ENCODE assay signal across 28 cellular contexts in the genomic region with DNA sequence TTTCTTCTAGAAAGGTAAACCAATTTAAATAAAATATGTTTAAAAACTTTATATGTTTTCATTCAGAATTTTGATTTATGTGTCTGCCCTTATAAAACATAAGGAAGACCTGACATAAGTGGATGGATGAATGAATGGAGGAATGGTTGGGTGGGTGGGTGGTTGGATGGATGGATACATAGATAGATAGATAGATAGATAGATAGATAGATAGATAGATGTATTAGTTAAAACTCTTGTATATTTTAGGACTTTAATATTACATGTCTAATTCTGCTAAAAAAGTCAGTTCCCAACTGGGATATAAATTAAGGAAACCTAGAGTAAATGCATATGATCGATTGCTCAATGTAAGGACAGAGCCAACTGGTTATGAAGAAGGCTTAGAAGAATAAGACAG.
"Had no signal": no experiment of that assay in that cellular context is flagged by ENCODE, and none has a peak within 500 bp of the region (broad histone marks: within the 10 kb centered on the region; RNA-seq: fewer than 3 reads in every experiment).

No MANE protein-coding gene starts in this region.

- FAIRE-seq: endometrium, endothelial cell of umbilical vein, frontal cortex had no signal

- H3K9me3 ChIP-seq: colonic mucosa, esophagus muscularis mucosa, esophagus squamous epithelium, gastrocnemius medialis, gastroesophageal sphincter, heart left ventricle had no signal

- H3K4me3 Mint-ChIP-seq: dendritic cell treated with granulocyte-macrophage colony-stimulating factor and Interleukin-4, amounts not matched to agents 40 ng/mL and 50 ng/mL, for 4 days; effector memory CD8-positive, alpha-beta T cell; endodermal cell had no signal

- H3K9me3 Mint-ChIP-seq: dendritic cell treated with granulocyte-macrophage colony-stimulating factor and Interleukin-4, amounts not matched to agents 40 ng/mL and 50 ng/mL, for 4 days; effector memory CD8-positive, alpha-beta T cell; endodermal cell had no signal

- H3K27me3 ChIP-seq: colonic mucosa, esophagus muscularis mucosa, esophagus squamous epithelium, foreskin keratinocyte, gastrocnemius medialis, gastroesophageal sphincter, heart left ventricle, heart right ventricle had no signal

- H3K4me1 ChIP-seq: colonic mucosa, esophagus muscularis mucosa, esophagus squamous epithelium, gastroesophageal sphincter had no signal

- ATAC-seq: effector memory CD8-positive, alpha-beta T cell; esophagus mucosa; foreskin keratinocyte; gastrocnemius medialis; gastroesophageal sphincter; heart right ventricle had no signal

- H3K36me3 ChIP-seq: colonic mucosa, esophagus muscularis mucosa, esophagus squamous epithelium, gastrocnemius medialis, gastroesophageal sphincter, heart left ventricle, heart right ventricle had no signal

- H3K27me3 Mint-ChIP-seq: dendritic cell treated with granulocyte-macrophage colony-stimulating factor and Interleukin-4, amounts not matched to agents 40 ng/mL and 50 ng/mL, for 4 days had no signal

- H3K27ac Mint-ChIP-seq: dendritic cell treated with granulocyte-macrophage colony-stimulating factor and Interleukin-4, amounts not matched to agents 40 ng/mL and 50 ng/mL, for 4 days; effector memory CD8-positive, alpha-beta T cell; endodermal cell had no signal

- DNase-seq: colonic mucosa; cortex of kidney; dermis blood vessel endothelial cell; dorsolateral prefrontal cortex; effector CD4-positive, alpha-beta T cell; effector CD8-positive, alpha-beta T cell; effector memory CD4-positive, alpha-beta T cell; effector memory CD8-positive, alpha-beta T cell; endodermal cell; erythroblast; esophagus squamous epithelium; foreskin fibroblast; foreskin keratinocyte; foreskin melanocyte; gastrocnemius medialis; glutamatergic neuron; head of caudate nucleus; heart left ventricle; heart right ventricle had no signal

- H3K4me3 ChIP-seq: colonic mucosa, coronary artery, dorsolateral prefrontal cortex, esophagus muscularis mucosa, esophagus squamous epithelium, gastrocnemius medialis, gastroesophageal sphincter, heart left ventricle, heart right ventricle had no signal

- H3K27ac ChIP-seq: colonic mucosa, coronary artery, dorsolateral prefrontal cortex, epithelial cell of prostate, esophagus muscularis mucosa, esophagus squamous epithelium, foreskin keratinocyte, gastroesophageal sphincter, heart left ventricle, heart right ventricle had no signal
